ENCODE assay signal across 15 cellular contexts in the genomic region with DNA sequence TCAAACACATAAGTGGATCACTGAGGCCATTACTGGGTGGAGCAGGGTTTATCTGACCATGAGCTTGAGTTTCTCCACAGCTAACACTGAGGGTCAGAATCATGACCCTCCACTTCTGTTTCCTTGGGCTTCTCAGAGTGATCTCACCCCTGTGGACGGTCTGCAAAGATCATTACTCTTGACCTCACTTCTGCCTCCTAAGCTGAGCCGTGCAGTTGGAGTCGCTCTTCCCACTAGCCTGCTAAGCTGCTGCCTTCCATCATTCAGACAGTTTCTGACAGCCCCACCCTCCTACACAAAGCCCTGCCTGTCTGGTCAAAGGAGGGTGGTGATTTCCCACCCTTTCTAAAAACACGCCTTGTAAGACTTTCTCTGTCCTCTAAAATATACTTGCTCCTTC. TPM values are rescaled to one million over a fixed set of nuclear protein-coding genes. Genes with fewer than 3 reads are reported as not detected.
DNase-seq lines count a peak whose midpoint lies in the region; ATAC-seq and TF ChIP-seq lines count a peak whose summit lies in the region.
"Had no signal": no experiment of that assay in that cellular context is flagged by ENCODE, and none has a peak within 500 bp of the region (broad histone marks: within the 10 kb centered on the region; RNA-seq: fewer than 3 reads in every experiment).

No MANE protein-coding gene starts in this region.

- POLR2A ChIA-PET in activated CD8-positive, alpha-beta T cell treated with anti-CD3 and anti-CD28 coated beads, Interleukin-2, amount 10 ng/mL, durations not matched to agents 7 days and 5 days (lab: Charles Lee): no interaction called here

- H3K27me3 ChIP-seq in psoas muscle (ENCODE audit: insufficient read depth in 3 of 3, low read length in 2 of 3): no peaks in the 10 kb centered on the region
- H3K27me3 ChIP-seq: ascending aorta, colonic mucosa had no signal

- H3K36me3 ChIP-seq in psoas muscle (ENCODE audit: insufficient read depth in 1 of 2, low read depth in 1 of 2): no peaks in the 10 kb centered on the region
- H3K36me3 ChIP-seq: ascending aorta, colonic mucosa, prostate gland had no signal

- no peak for TF ChIP-seq CTCF in VCaP (conservative IDR thresholded peaks at IDR 0.05)
- TF ChIP-seq CTCF in psoas muscle (IDR thresholded peaks at IDR 0.05): no peak
- TF ChIP-seq CTCF in GM20000 (IDR thresholded peaks at IDR 0.05; ENCODE audit: extremely low read depth, missing control alignments): no peak

- H3K4me3 Mint-ChIP-seq in activated CD8-positive, alpha-beta T cell treated with anti-CD3 and anti-CD28 coated beads, Interleukin-2, amount 10 ng/mL, durations not matched to agents 7 days and 5 days: no peak overlapping the region
- H3K4me3 Mint-ChIP-seq: HFFc6 had no signal

- H3K4me1 Mint-ChIP-seq in activated CD8-positive, alpha-beta T cell treated with anti-CD3 and anti-CD28 coated beads, Interleukin-2, amount 10 ng/mL, durations not matched to agents 7 days and 5 days (ENCODE audit: low read depth): no peaks in the 10 kb centered on the region

- no peak overlapping the region for H3K4me3 ChIP-seq in psoas muscle
- H3K4me3 ChIP-seq: ascending aorta, colonic mucosa, prostate gland had no signal

- H3K9me3 ChIP-seq in psoas muscle: no peaks in the 10 kb centered on the region
- H3K9me3 ChIP-seq: ascending aorta, colonic mucosa, prostate gland had no signal

- ATAC-seq in GM19463 (IDR thresholded peaks at IDR 0.05; ENCODE audit: unreplicated experiment) (peak; percentile 44), left cardiac atrium (peak; percentile 82 to 94), psoas muscle (peak; percentile 21 to 54 (median 38)), HG03565 (IDR thresholded peaks at IDR 0.05; ENCODE audit: unreplicated experiment) (no peak)
- ATAC-seq in activated CD8-positive, alpha-beta T cell treated with anti-CD3 and anti-CD28 coated beads, Interleukin-2, amount 10 ng/mL, durations not matched to agents 7 days and 5 days: no peak

- peak overlapping the region; percentile 47 for H3K27ac ChIP-seq in VCaP
- no peak overlapping the region for H3K27ac ChIP-seq in psoas muscle
- H3K27ac ChIP-seq: ascending aorta, colonic mucosa, prostate gland had no signal

- intact Hi-C loops in left cardiac atrium (cut with DNase I) (loop anchor here in 1 of 2 donors (10.0 kb wide), 1 partner anchor 53 kb away; no protein-coding TSS in a partner anchor), psoas muscle (cut with DNase I) (no loop called here)

- H3K27ac Mint-ChIP-seq in activated CD8-positive, alpha-beta T cell treated with anti-CD3 and anti-CD28 coated beads, Interleukin-2, amount 10 ng/mL, durations not matched to agents 7 days and 5 days: no peak overlapping the region
- H3K27ac Mint-ChIP-seq: HFFc6 had no signal

- 39 to 59% (median 41%) methylated on average over 4 of the region's 4 CpGs for WGBS in psoas muscle, 3 donors

- peaks cover 3% of the 10 kb centered on the region for H3K4me1 ChIP-seq in psoas muscle
- H3K4me1 ChIP-seq: ascending aorta, colonic mucosa, prostate gland had no signal

- CTCF ChIA-PET in activated CD8-positive, alpha-beta T cell treated with anti-CD3 and anti-CD28 coated beads, Interleukin-2, amount 10 ng/mL, durations not matched to agents 7 days and 5 days (lab: Charles Lee): interaction anchor here (1.0 kb wide), 1 partner anchor 28 kb away, joined by 3 read pairs; no protein-coding TSS in a partner anchor

- no peaks in the 10 kb centered on the region for H3K36me3 Mint-ChIP-seq in activated CD8-positive, alpha-beta T cell treated with anti-CD3 and anti-CD28 coated beads, Interleukin-2, amount 10 ng/mL, durations not matched to agents 7 days and 5 days (ENCODE audit: low read depth)

- H3K27me3 Mint-ChIP-seq in activated CD8-positive, alpha-beta T cell treated with anti-CD3 and anti-CD28 coated beads, Interleukin-2, amount 10 ng/mL, durations not matched to agents 7 days and 5 days (ENCODE audit: low read depth): peaks cover 6% of the 10 kb centered on the region

- no peaks in the 10 kb centered on the region for H3K9me3 Mint-ChIP-seq in activated CD8-positive, alpha-beta T cell treated with anti-CD3 and anti-CD28 coated beads, Interleukin-2, amount 10 ng/mL, durations not matched to agents 7 days and 5 days (ENCODE audit: insufficient read depth)
- H3K9me3 Mint-ChIP-seq: HFFc6 had no signal

- DNase-seq in left cardiac atrium: no peak
- no peak for DNase-seq in psoas muscle
- DNase-seq in GM20000 (ENCODE audit: low spot score): no peak
- no peak for DNase-seq in NK-92 (lab: John Stamatoyannopoulos, UW; ENCODE audit: unreplicated experiment)
- no peak for DNase-seq in activated CD8-positive, alpha-beta T cell treated with anti-CD3 and anti-CD28 coated beads, Interleukin-2, amount 10 ng/mL, durations not matched to agents 7 days and 5 days
- DNase-seq: activated CD8-positive, alpha-beta memory T cell treated with anti-CD3 and anti-CD28 coated beads for 24 hours; colonic mucosa; HFFc6; NCI-H1105 treated with DMSO at 0.1 percent for 48 hours; OCI-M1 had no signal

RNA-seq across cellular contexts. Expression of a gene that starts 9.3 kb away (rescaled TPM):
- total RNA-seq in left cardiac atrium (10 to 100 TPM; 91.1 to 93.5 TPM), psoas muscle (10 to 100 TPM; 24.0 to 56.9 (median 36.7) TPM)
- 10 to 100 TPM in 1 of 3 donors, 1 to 10 TPM in 2; 7.1 to 12.0 (median 9.1) TPM for polyA plus RNA-seq in psoas muscle
- total RNA-seq in activated CD8-positive, alpha-beta T cell treated with anti-CD3 and anti-CD28 coated beads, Interleukin-2, amount 10 ng/mL, durations not matched to agents 7 days and 5 days: 1 to 10 TPM in 1 of 2 experiments, under 1 TPM in 1; 0.47 to 1.4 TPM

Comparison
In these comparisons a context has a peak if more than half of its experiments do, and no peak if none do; other contexts are left out.
1. ATAC-seq: peak in GM19463 (single experiment), left cardiac atrium (2 of 2) and psoas muscle (4 of 4); none in activated CD8-positive, alpha-beta T cell treated with anti-CD3 and anti-CD28 coated beads, Interleukin-2, amount 10 ng/mL, durations not matched to agents 7 days and 5 days (single experiment) and HG03565 (single experiment).
2. RNA of a gene that starts 9.3 kb away (total RNA-seq): 91.1 to 93.5 TPM in left cardiac atrium and 24.0 to 56.9 TPM in psoas muscle; 0.47 to 1.4 TPM in activated CD8-positive, alpha-beta T cell treated with anti-CD3 and anti-CD28 coated beads, Interleukin-2, amount 10 ng/mL, durations not matched to agents 7 days and 5 days; every median in the first group is over 10 times any median in the second.